ENCODE assay signal across 23 cellular contexts in the genomic region with DNA sequence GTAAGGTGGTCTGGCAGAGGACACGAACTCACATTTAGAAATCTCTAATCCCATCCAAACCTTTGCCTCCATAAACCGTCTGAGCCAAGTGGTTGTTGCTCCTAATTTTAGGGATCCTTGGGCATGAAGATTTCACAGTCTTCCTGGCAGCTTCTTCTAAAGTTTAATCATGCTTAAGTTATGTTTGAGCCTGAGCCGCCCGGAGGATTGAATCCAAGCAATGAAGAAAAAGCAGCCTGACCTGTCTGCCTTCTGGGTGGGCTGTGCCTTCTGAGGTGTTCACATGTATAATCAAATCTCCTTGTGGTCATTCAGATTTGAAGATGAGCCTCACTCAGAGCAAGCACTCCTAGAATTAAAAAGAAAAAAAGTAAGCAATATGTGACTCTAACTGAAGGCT.
"Had no signal": no experiment of that assay in that cellular context is flagged by ENCODE, and none has a peak within 500 bp of the region (broad histone marks: within the 10 kb centered on the region; RNA-seq: fewer than 3 reads in every experiment).

No MANE protein-coding gene starts in this region.

- DNase-seq: effector memory CD8-positive, alpha-beta T cell; esophagus squamous epithelium; heart left ventricle; hippocampal formation; mammary epithelial cell; natural killer cell; pancreas; right cardiac atrium; stimulated activated CD4-positive, alpha-beta T cell treated with anti-CD3 and anti-CD28 coated beads, Interleukin-4, amount 100 ng/mL, for 1 hour; stimulated activated CD8-positive, alpha-beta memory T cell treated with anti-CD3 and anti-CD28 coated beads, Interleukin-4, amount 100 ng/mL, for 48 hours; stimulated activated naive CD8-positive, alpha-beta T cell treated with anti-CD3 and anti-CD28 coated beads, Interleukin-15, Interleukin-2, amounts not matched to agents 100 U/mL and 50 U/mL, for 24 hours; thyroid gland; upper lobe of left lung; uterus had no signal

- H3K4me3 Mint-ChIP-seq: dendritic cell treated with granulocyte-macrophage colony-stimulating factor and Interleukin-4, amounts not matched to agents 40 ng/mL and 50 ng/mL, for 4 days; effector memory CD8-positive, alpha-beta T cell; natural killer cell; neural crest cell; stimulated activated effector memory CD8-positive, alpha-beta T cell treated with anti-CD3 and anti-CD28 coated beads, Interleukin-12 subunit alpha, Interleukin-12 subunit beta, amount 100 ng/mL, for 72 hours had no signal

- H3K36me3 Mint-ChIP-seq: natural killer cell; stimulated activated effector memory CD8-positive, alpha-beta T cell treated with anti-CD3 and anti-CD28 coated beads, Interleukin-12 subunit alpha, Interleukin-12 subunit beta, amount 100 ng/mL, for 72 hours had no signal

- H3K27me3 ChIP-seq: esophagus squamous epithelium, heart left ventricle, pancreas, suprapubic skin, thyroid gland, upper lobe of left lung, uterus had no signal

- H3K27me3 Mint-ChIP-seq: dendritic cell treated with granulocyte-macrophage colony-stimulating factor and Interleukin-4, amounts not matched to agents 40 ng/mL and 50 ng/mL, for 4 days; effector memory CD8-positive, alpha-beta T cell; progenitor cell of endocrine pancreas had no signal

- H3K4me1 ChIP-seq: suprapubic skin, thyroid gland, uterus had no signal

- ATAC-seq: effector memory CD8-positive, alpha-beta T cell; heart left ventricle; left lobe of liver; natural killer cell; pancreas; right cardiac atrium; stimulated activated effector memory CD8-positive, alpha-beta T cell treated with anti-CD3 and anti-CD28 coated beads, Interleukin-12 subunit alpha, Interleukin-12 subunit beta, amount 100 ng/mL, for 72 hours; stimulated activated naive CD8-positive, alpha-beta T cell treated with anti-CD3 and anti-CD28 coated beads, Interleukin-15, Interleukin-2, amounts not matched to agents 100 U/mL and 50 U/mL, for 24 hours had no signal

- H3K27ac Mint-ChIP-seq: dendritic cell treated with granulocyte-macrophage colony-stimulating factor and Interleukin-4, amounts not matched to agents 40 ng/mL and 50 ng/mL, for 4 days; effector memory CD8-positive, alpha-beta T cell; natural killer cell; progenitor cell of endocrine pancreas; stimulated activated effector memory CD8-positive, alpha-beta T cell treated with anti-CD3 and anti-CD28 coated beads, Interleukin-12 subunit alpha, Interleukin-12 subunit beta, amount 100 ng/mL, for 72 hours had no signal

- H3K9me3 ChIP-seq: esophagus squamous epithelium, heart left ventricle, pancreas, suprapubic skin, thyroid gland, upper lobe of left lung, uterus had no signal

- H3K4me1 Mint-ChIP-seq: natural killer cell; stimulated activated effector memory CD8-positive, alpha-beta T cell treated with anti-CD3 and anti-CD28 coated beads, Interleukin-12 subunit alpha, Interleukin-12 subunit beta, amount 100 ng/mL, for 72 hours had no signal

- H3K27ac ChIP-seq: esophagus squamous epithelium, heart left ventricle, pancreas, suprapubic skin, thyroid gland, upper lobe of left lung, uterus had no signal

- H3K36me3 ChIP-seq: esophagus squamous epithelium, heart left ventricle, pancreas, suprapubic skin, thyroid gland, upper lobe of left lung, uterus had no signal

- FAIRE-seq: colon, frontal cortex, islet of Langerhans, pancreas had no signal

- H3K9me3 Mint-ChIP-seq: dendritic cell treated with granulocyte-macrophage colony-stimulating factor and Interleukin-4, amounts not matched to agents 40 ng/mL and 50 ng/mL, for 4 days; effector memory CD8-positive, alpha-beta T cell; natural killer cell; stimulated activated effector memory CD8-positive, alpha-beta T cell treated with anti-CD3 and anti-CD28 coated beads, Interleukin-12 subunit alpha, Interleukin-12 subunit beta, amount 100 ng/mL, for 72 hours had no signal

- H3K4me3 ChIP-seq: esophagus squamous epithelium, heart left ventricle, pancreas, suprapubic skin, thyroid gland, upper lobe of left lung, uterus had no signal
